ENCODE assay signal across 37 cellular contexts in genomic region chr17:57689254-57689653, GRCh38. TPM values are rescaled to one million over a fixed set of nuclear protein-coding genes. Genes with fewer than 3 reads are reported as not detected.
"Had no signal": no experiment of that assay in that cellular context is flagged by ENCODE, and none has a peak within 500 bp of the region (broad histone marks: within the 10 kb centered on the region; RNA-seq: fewer than 3 reads in every experiment).

No MANE protein-coding gene starts in this region.

- H3K27me3 ChIP-seq: adrenal gland, body of pancreas, brain microvascular endothelial cell, breast epithelium had no signal

- H3K27ac ChIP-seq: adrenal gland, body of pancreas, brain microvascular endothelial cell, breast epithelium, VCaP had no signal

- H3K36me3 ChIP-seq: adrenal gland, brain microvascular endothelial cell, breast epithelium had no signal

- DNase-seq: activated B cell treated with CpG ODN at 0.5 μM for 24 hours; activated CD4-positive, alpha-beta memory T cell treated with anti-CD3 and anti-CD28 coated beads for 36 hours; activated CD4-positive, alpha-beta T cell treated with anti-CD3 and anti-CD28 coated beads for 4 hours; activated CD4-positive, alpha-beta T cell treated with anti-CD3 and anti-CD28 coated beads, Interleukin-2, amount 10 ng/mL, durations not matched to agents 24 days and 14 days; activated CD4-positive, alpha-beta T cell treated with anti-CD3 and anti-CD28 coated beads, Interleukin-2, amount 50 U/mL, for 1 hour; activated CD4-positive, alpha-beta T cell treated with anti-CD3 and anti-CD28 coated beads, Interleukin-2, amount 50 U/mL, for 4 hours; activated CD4-positive, CD25-positive, alpha-beta regulatory T cell treated with anti-CD3 and anti-CD28 coated beads, Interleukin-2, amount 50 U/mL, for 72 hours; activated CD8-positive, alpha-beta memory T cell treated with anti-CD3 and anti-CD28 coated beads, Interleukin-2, amount 50 U/mL, for 4 hours; activated CD8-positive, alpha-beta T cell treated with anti-CD3 and anti-CD28 coated beads for 36 hours; activated effector memory CD4-positive, alpha-beta T cell treated with anti-CD3 and anti-CD28 coated beads, Interleukin-2, amount 50 U/mL, for 16 hours; activated gamma-delta T cell treated with Interleukin-2 at 50 U/mL for 16 hours; activated naive CD4-positive, alpha-beta T cell; activated naive CD4-positive, alpha-beta T cell treated with anti-CD3 and anti-CD28 coated beads for 36 hours; activated naive CD4-positive, alpha-beta T cell treated with anti-CD3 and anti-CD28 coated beads, Interleukin-2, amount 50 U/mL, for 16 hours; activated naive CD8-positive, alpha-beta T cell treated with anti-CD3 and anti-CD28 coated beads for 36 hours; activated T-cell treated with anti-CD3 and anti-CD28 coated beads for 4 hours; activated T-cell treated with anti-CD3 and anti-CD28 coated beads, Interleukin-2, amount 50 U/mL, for 1 hour; activated T-cell treated with anti-CD3 and anti-CD28 coated beads, Interleukin-2, amount 50 U/mL, for 4 hours; activated T-cell treated with anti-CD3 and anti-CD28 coated beads, Interleukin-2, amount 50 U/mL, for 72 hours; adrenal gland; amniotic stem cell; aorta; body of pancreas; brain microvascular endothelial cell; central memory CD4-positive, alpha-beta T cell; T-helper 2 cell; T-helper 9 cell had no signal

- H3K4me3 ChIP-seq: adrenal gland, body of pancreas, breast epithelium had no signal

- H3K4me1 ChIP-seq: adrenal gland, body of pancreas, breast epithelium had no signal

- ATAC-seq: activated CD8-positive, alpha-beta T cell treated with anti-CD3 and anti-CD28 coated beads for 36 hours; activated naive CD4-positive, alpha-beta T cell treated with anti-CD3 and anti-CD28 coated beads, Interleukin-2, amount 50 U/mL, for 72 hours; activated T-cell treated with anti-CD3 and anti-CD28 coated beads, Interleukin-2, amount 50 U/mL, for 4 hours; activated T-cell treated with anti-CD3 and anti-CD28 coated beads, Interleukin-2, amount 50 U/mL, for 72 hours; activated T-helper 17 cell treated with anti-CD3 and anti-CD28 coated beads, Interleukin-2, amount 50 U/mL, for 72 hours; body of pancreas had no signal

- H3K9me3 ChIP-seq: body of pancreas, breast epithelium had no signal

- FAIRE-seq: astrocyte, TTC549 had no signal

RNA-seq across cellular contexts. Expression of gene CCDC182, which starts 55.8 kb away (rescaled TPM):
- total RNA-seq: activated B cell treated with CpG ODN at 0.5 μM for 24 hours; activated CD4-positive, alpha-beta memory T cell treated with anti-CD3 and anti-CD28 coated beads for 36 hours; activated CD4-positive, alpha-beta T cell treated with anti-CD3 and anti-CD28 coated beads, Interleukin-2, amount 10 ng/mL, durations not matched to agents 24 days and 14 days; activated CD8-positive, alpha-beta memory T cell treated with anti-CD3 and anti-CD28 coated beads for 36 hours; activated CD8-positive, alpha-beta T cell treated with anti-CD3 and anti-CD28 coated beads for 36 hours; activated naive CD4-positive, alpha-beta T cell treated with anti-CD3 and anti-CD28 coated beads for 36 hours; activated naive CD4-positive, alpha-beta T cell treated with anti-CD3 and anti-CD28 coated beads, Interleukin-2, amount 50 U/mL, for 72 hours; activated naive CD8-positive, alpha-beta T cell treated with anti-CD3 and anti-CD28 coated beads for 36 hours; activated T-cell treated with anti-CD3 and anti-CD28 coated beads, Interleukin-2, amount 50 U/mL, for 4 hours; activated T-cell treated with anti-CD3 and anti-CD28 coated beads, Interleukin-2, amount 50 U/mL, for 72 hours; activated T-helper 1 cell treated with anti-CD3 and anti-CD28 coated beads, Interleukin-12 subunit alpha, Interleukin-12 subunit beta, Interleukin-2, Interleukin-4 antibody, amounts not matched to agents 30 ng/mL and 10 ng/mL and 1 ng/mL, durations not matched to agents 14 hours and 24 hours and 36 hours; activated T-helper 17 cell treated with anti-CD3 and anti-CD28 coated beads, Interleukin-2, amount 50 U/mL, for 72 hours; adrenal gland; aorta; astrocyte; body of pancreas; breast epithelium; cardiac septum; cerebellum had no signal
- polyA plus RNA-seq: adrenal gland, aorta had no signal
